In genomic region chr6:116420341-116420740, GRCh38 we compare ENCODE assay signal across 26 cellular contexts.
"Had no signal": no experiment of that assay in that cellular context is flagged by ENCODE, and none has a peak within 500 bp of the region (broad histone marks: within the 10 kb centered on the region; RNA-seq: fewer than 3 reads in every experiment).

No MANE protein-coding gene starts in this region.

- ATAC-seq: effector memory CD8-positive, alpha-beta T cell; esophagus mucosa; foreskin keratinocyte; gastrocnemius medialis; gastroesophageal sphincter; heart left ventricle; heart right ventricle had no signal

- FAIRE-seq: endometrium, endothelial cell of umbilical vein had no signal

- H3K4me3 Mint-ChIP-seq: dendritic cell treated with granulocyte-macrophage colony-stimulating factor and Interleukin-4, amounts not matched to agents 40 ng/mL and 50 ng/mL, for 4 days; effector memory CD8-positive, alpha-beta T cell; endodermal cell had no signal

- H3K9me3 ChIP-seq: colonic mucosa, esophagus muscularis mucosa, esophagus squamous epithelium, gastrocnemius medialis, gastroesophageal sphincter, heart left ventricle, heart right ventricle had no signal

- H3K27ac Mint-ChIP-seq: dendritic cell treated with granulocyte-macrophage colony-stimulating factor and Interleukin-4, amounts not matched to agents 40 ng/mL and 50 ng/mL, for 4 days; effector memory CD8-positive, alpha-beta T cell; endodermal cell had no signal

- H3K27ac ChIP-seq: colonic mucosa, coronary artery, dorsolateral prefrontal cortex, esophagus muscularis mucosa, esophagus squamous epithelium, gastrocnemius medialis, gastroesophageal sphincter, heart left ventricle, heart right ventricle had no signal

- H3K9me3 Mint-ChIP-seq: dendritic cell treated with granulocyte-macrophage colony-stimulating factor and Interleukin-4, amounts not matched to agents 40 ng/mL and 50 ng/mL, for 4 days; effector memory CD8-positive, alpha-beta T cell; endodermal cell had no signal

- H3K4me1 ChIP-seq: colonic mucosa had no signal

- H3K36me3 ChIP-seq: colonic mucosa, esophagus muscularis mucosa, esophagus squamous epithelium, gastrocnemius medialis, gastroesophageal sphincter, heart left ventricle had no signal

- DNase-seq: colonic mucosa; cortex of kidney; dermis blood vessel endothelial cell; dorsolateral prefrontal cortex; effector CD4-positive, alpha-beta T cell; effector CD8-positive, alpha-beta T cell; effector memory CD4-positive, alpha-beta T cell; effector memory CD8-positive, alpha-beta T cell; endodermal cell; erythroblast; esophagus squamous epithelium; foreskin fibroblast; foreskin keratinocyte; foreskin melanocyte; gastrocnemius medialis; glutamatergic neuron; head of caudate nucleus; heart left ventricle; heart right ventricle had no signal

- H3K4me3 ChIP-seq: colonic mucosa, coronary artery, dorsolateral prefrontal cortex, esophagus muscularis mucosa, esophagus squamous epithelium, gastrocnemius medialis, gastroesophageal sphincter, heart left ventricle, heart right ventricle had no signal

- H3K27me3 ChIP-seq: colonic mucosa, dorsolateral prefrontal cortex, esophagus muscularis mucosa, esophagus squamous epithelium, foreskin keratinocyte, gastrocnemius medialis, gastroesophageal sphincter, heart left ventricle, heart right ventricle had no signal

- H3K27me3 Mint-ChIP-seq: dendritic cell treated with granulocyte-macrophage colony-stimulating factor and Interleukin-4, amounts not matched to agents 40 ng/mL and 50 ng/mL, for 4 days; effector memory CD8-positive, alpha-beta T cell had no signal
